In the genomic region with DNA sequence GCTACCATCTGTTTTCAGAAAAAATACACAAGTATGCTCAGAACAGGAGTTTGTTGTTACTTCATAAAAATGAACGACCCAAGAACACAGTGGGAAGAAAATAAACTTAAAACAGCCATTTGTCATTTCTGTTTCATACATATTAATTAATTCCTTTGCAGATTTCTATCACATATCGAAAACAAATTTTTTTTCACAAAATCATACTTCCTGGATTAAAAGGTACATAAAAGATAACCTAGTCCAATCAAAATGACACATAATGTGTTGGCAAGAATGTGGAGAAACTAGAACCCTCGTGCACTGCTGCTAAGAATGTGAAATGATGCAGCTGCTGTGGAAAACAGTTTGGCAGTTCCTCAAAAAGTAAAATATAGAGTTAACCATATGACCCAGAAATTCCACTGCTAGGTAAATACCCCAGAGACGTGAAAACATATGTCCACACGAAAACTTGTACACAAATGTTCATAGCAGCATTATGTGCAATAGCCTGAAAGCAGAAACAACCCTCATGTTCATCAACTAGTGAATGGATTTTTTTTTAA, we compare ENCODE assay signal across 13 cellular contexts. TPM values are rescaled to one million over a fixed set of nuclear protein-coding genes. Genes with fewer than 3 reads are reported as not detected.
DNase-seq lines count a peak whose midpoint lies in the region; ATAC-seq and TF ChIP-seq lines count a peak whose summit lies in the region.
"Had no signal": no experiment of that assay in that cellular context is flagged by ENCODE, and none has a peak within 500 bp of the region (broad histone marks: within the 10 kb centered on the region; RNA-seq: fewer than 3 reads in every experiment).

No MANE protein-coding gene starts in this region.

- no peak for TF ChIP-seq EP300 in stomach (IDR thresholded peaks at IDR 0.05)

- H3K36me3 Mint-ChIP-seq in HFFc6 (ENCODE audit: low read depth) = peaks cover 6% of the 10 kb centered on the region; the same call in 1 of the 2 replicates
- H3K36me3 Mint-ChIP-seq in activated CD8-positive, alpha-beta memory T cell treated with anti-CD3 and anti-CD28 coated beads, Interleukin-2, amount 10 ng/mL, durations not matched to agents 7 days and 5 days = no peaks in the 10 kb centered on the region

- H3K27me3 ChIP-seq in stomach = no peaks in the 10 kb centered on the region
- H3K27me3 ChIP-seq in Peyer's patch = no peaks in the 10 kb centered on the region
- H3K27me3 ChIP-seq: testis had no signal

- H3K4me3 ChIP-seq in fibroblast of pulmonary artery (replicated peaks; ENCODE audit: low read depth, low read length) = no peak overlapping the region
- no peak overlapping the region for H3K4me3 ChIP-seq in stomach
- no peak overlapping the region for H3K4me3 ChIP-seq in Peyer's patch
- H3K4me3 ChIP-seq: mucosa of descending colon, testis had no signal

- H3K4me1 Mint-ChIP-seq in HFFc6 (ENCODE audit: low read depth) = peaks cover 92% of the 10 kb centered on the region
- H3K4me1 Mint-ChIP-seq in activated CD8-positive, alpha-beta memory T cell treated with anti-CD3 and anti-CD28 coated beads, Interleukin-2, amount 10 ng/mL, durations not matched to agents 7 days and 5 days = no peaks in the 10 kb centered on the region

- H3K9me3 Mint-ChIP-seq in HFFc6 = no peaks in the 10 kb centered on the region
- no peaks in the 10 kb centered on the region for H3K9me3 Mint-ChIP-seq in activated CD8-positive, alpha-beta memory T cell treated with anti-CD3 and anti-CD28 coated beads, Interleukin-2, amount 10 ng/mL, durations not matched to agents 7 days and 5 days (ENCODE audit: low read depth)

- DNase-seq in HFFc6 (no peak), fibroblast of pulmonary artery (ENCODE audit: low read depth) (peak; percentile 84), stomach (no peak), Peyer's patch (no peak), DMS53 (lab: John Stamatoyannopoulos, UW) (no peak)
- no peak for DNase-seq in activated CD8-positive, alpha-beta memory T cell treated with anti-CD3 and anti-CD28 coated beads, Interleukin-2, amount 10 ng/mL, durations not matched to agents 7 days and 5 days
- DNase-seq in activated CD4-positive, alpha-beta T cell treated with anti-CD3 and anti-CD28 coated beads for 48 hours = no peak
- DNase-seq: effector memory CD8-positive, alpha-beta T cell; mucosa of descending colon; right cardiac atrium; RPMI8226; testis had no signal

- H3K4me3 Mint-ChIP-seq in HFFc6 = peak overlapping the region; percentile 61; the same call in 1 of the 2 replicates
- H3K4me3 Mint-ChIP-seq in activated CD8-positive, alpha-beta memory T cell treated with anti-CD3 and anti-CD28 coated beads, Interleukin-2, amount 10 ng/mL, durations not matched to agents 7 days and 5 days = no peak overlapping the region
- H3K4me3 Mint-ChIP-seq: effector memory CD8-positive, alpha-beta T cell had no signal

- no peak for TF ChIP-seq CTCF in HFFc6 (IDR thresholded peaks at IDR 0.05)
- TF ChIP-seq CTCF in fibroblast of pulmonary artery (IDR thresholded peaks at IDR 0.05; ENCODE audit: low read length, missing control alignments) = no peak
- no peak for TF ChIP-seq CTCF in stomach (IDR thresholded peaks at IDR 0.05)
- TF ChIP-seq CTCF in Peyer's patch (IDR thresholded peaks at IDR 0.05) = no peak

- H3K4me1 ChIP-seq in stomach = peaks cover 61 to 81% (median 70%) of the 10 kb centered on the region in 4 donors
- peaks cover 0 to 45% (median 1%) of the 10 kb centered on the region in 4 donors for H3K4me1 ChIP-seq in Peyer's patch

- H3K27ac Mint-ChIP-seq in HFFc6 = peak overlapping the region; percentile 74
- no peak overlapping the region for H3K27ac Mint-ChIP-seq in activated CD8-positive, alpha-beta memory T cell treated with anti-CD3 and anti-CD28 coated beads, Interleukin-2, amount 10 ng/mL, durations not matched to agents 7 days and 5 days
- H3K27ac Mint-ChIP-seq: effector memory CD8-positive, alpha-beta T cell had no signal

- H3K27ac ChIP-seq in stomach (peak overlapping the region in 4 of 5 donors; percentile 29 to 83 (median 50)), Peyer's patch (no peak overlapping the region)

- H3K9me3 ChIP-seq in stomach = no peaks in the 10 kb centered on the region
- no peaks in the 10 kb centered on the region for H3K9me3 ChIP-seq in Peyer's patch
- H3K9me3 ChIP-seq: mucosa of descending colon, testis had no signal

- peaks cover 3% of the 10 kb centered on the region; the same call in 1 of the 2 replicates for H3K27me3 Mint-ChIP-seq in HFFc6 (ENCODE audit: insufficient read depth)
- no peaks in the 10 kb centered on the region for H3K27me3 Mint-ChIP-seq in activated CD8-positive, alpha-beta memory T cell treated with anti-CD3 and anti-CD28 coated beads, Interleukin-2, amount 10 ng/mL, durations not matched to agents 7 days and 5 days
- H3K27me3 Mint-ChIP-seq: effector memory CD8-positive, alpha-beta T cell had no signal

- TF ChIP-seq POLR2A in stomach (IDR thresholded peaks at IDR 0.05) (no peak), Peyer's patch (IDR thresholded peaks at IDR 0.05) (no peak)

- 12 to 33% (median 20%) methylated on average over 5 of the region's 5 CpGs for WGBS in stomach, 5 donors

- intact Hi-C loops in stomach (cut with DNase I; ENCODE audit: low total_unique reads) = no loop called here

- no peaks in the 10 kb centered on the region for H3K36me3 ChIP-seq in stomach
- H3K36me3 ChIP-seq in Peyer's patch = no peaks in the 10 kb centered on the region

- CTCF ChIA-PET in activated CD8-positive, alpha-beta memory T cell treated with anti-CD3 and anti-CD28 coated beads, Interleukin-2, amount 10 ng/mL, durations not matched to agents 7 days and 5 days (lab: Charles Lee) = no interaction called here

- 0 out of 3 replicates have a peak, but pooled peaks have one; percentile 3 for ATAC-seq in SK-N-SH treated with all-trans-retinoic acid at 6 μM for 48 hours
- ATAC-seq in activated CD8-positive, alpha-beta memory T cell treated with anti-CD3 and anti-CD28 coated beads, Interleukin-2, amount 10 ng/mL, durations not matched to agents 7 days and 5 days = no peak
- ATAC-seq: effector memory CD8-positive, alpha-beta T cell; right cardiac atrium had no signal

TF ChIP-seq in SK-N-SH treated with all-trans-retinoic acid at 6 μM for 48 hours, 23 proteins besides CTCF, POLR2A, EP300 and RAD21:
- no peak for TF ChIP-seq OSR1 (CRISPR knock-in tag; IDR thresholded peaks at IDR 0.05)
- TF ChIP-seq ZFP30 (CRISPR knock-in tag; IDR thresholded peaks at IDR 0.05) = no peak
- TF ChIP-seq, protein P1, sequence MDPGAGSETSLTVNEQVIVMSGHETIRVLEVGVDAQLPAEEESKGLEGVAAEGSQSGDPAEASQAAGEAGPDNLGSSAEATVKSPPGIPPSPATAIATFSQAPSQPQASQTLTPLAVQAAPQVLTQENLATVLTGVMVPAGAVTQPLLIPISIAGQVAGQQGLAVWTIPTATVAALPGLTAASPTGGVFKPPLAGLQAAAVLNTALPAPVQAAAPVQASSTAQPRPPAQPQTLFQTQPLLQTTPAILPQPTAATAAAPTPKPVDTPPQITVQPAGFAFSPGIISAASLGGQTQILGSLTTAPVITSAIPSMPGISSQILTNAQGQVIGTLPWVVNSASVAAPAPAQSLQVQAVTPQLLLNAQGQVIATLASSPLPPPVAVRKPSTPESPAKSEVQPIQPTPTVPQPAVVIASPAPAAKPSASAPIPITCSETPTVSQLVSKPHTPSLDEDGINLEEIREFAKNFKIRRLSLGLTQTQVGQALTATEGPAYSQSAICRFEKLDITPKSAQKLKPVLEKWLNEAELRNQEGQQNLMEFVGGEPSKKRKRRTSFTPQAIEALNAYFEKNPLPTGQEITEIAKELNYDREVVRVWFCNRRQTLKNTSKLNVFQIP (CRISPR knock-in tag; IDR thresholded peaks at IDR 0.05; ENCODE audit: borderline replicate concordance, low read depth) = no peak
- TF ChIP-seq ARNTL (CRISPR knock-in tag; IDR thresholded peaks at IDR 0.05; ENCODE audit: borderline replicate concordance, low read depth) = no peak
- TF ChIP-seq ESRRG (CRISPR knock-in tag; IDR thresholded peaks at IDR 0.05) = no peak
- no peak for TF ChIP-seq ISL1 (CRISPR knock-in tag; IDR thresholded peaks at IDR 0.05)
- TF ChIP-seq, protein P2, sequence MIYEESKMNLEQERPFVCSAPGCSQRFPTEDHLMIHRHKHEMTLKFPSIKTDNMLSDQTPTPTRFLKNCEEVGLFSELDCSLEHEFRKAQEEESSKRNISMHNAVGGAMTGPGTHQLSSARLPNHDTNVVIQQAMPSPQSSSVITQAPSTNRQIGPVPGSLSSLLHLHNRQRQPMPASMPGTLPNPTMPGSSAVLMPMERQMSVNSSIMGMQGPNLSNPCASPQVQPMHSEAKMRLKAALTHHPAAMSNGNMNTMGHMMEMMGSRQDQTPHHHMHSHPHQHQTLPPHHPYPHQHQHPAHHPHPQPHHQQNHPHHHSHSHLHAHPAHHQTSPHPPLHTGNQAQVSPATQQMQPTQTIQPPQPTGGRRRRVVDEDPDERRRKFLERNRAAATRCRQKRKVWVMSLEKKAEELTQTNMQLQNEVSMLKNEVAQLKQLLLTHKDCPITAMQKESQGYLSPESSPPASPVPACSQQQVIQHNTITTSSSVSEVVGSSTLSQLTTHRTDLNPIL (CRISPR knock-in tag; IDR thresholded peaks at IDR 0.05; ENCODE audit: low read depth) = no peak
- no peak for TF ChIP-seq BACH2 (CRISPR knock-in tag; IDR thresholded peaks at IDR 0.05; ENCODE audit: borderline replicate concordance)
- TF ChIP-seq SNAI2 (CRISPR knock-in tag; IDR thresholded peaks at IDR 0.05) = no peak
- TF ChIP-seq PPARA (CRISPR knock-in tag; IDR thresholded peaks at IDR 0.05; ENCODE audit: borderline replicate concordance) = no peak

RNA-seq across cellular contexts. Expression of a gene that starts 46.0 kb away (rescaled TPM):
- 100 to 1,000 TPM in 5 of 6 experiments, 10 to 100 TPM in 1; 99.4 to 142 (median 129) TPM for total RNA-seq in HFFc6 (2021; fragmentation: NEBNext Ultra II Directional; extraction: Animal tissue kit (Norgen Biotek cat#: 25700))
- total RNA-seq in stomach = 100 to 1,000 TPM in 3 of 5 donors, 10 to 100 TPM in 2; 53.8 to 233 (median 129) TPM
- polyA plus RNA-seq in stomach = 10 to 100 TPM in 2 of 3 donors, 1 to 10 TPM in 1; 6.8 to 18.1 (median 13.7) TPM
- not detected for total RNA-seq in activated CD8-positive, alpha-beta memory T cell treated with anti-CD3 and anti-CD28 coated beads, Interleukin-2, amount 10 ng/mL, durations not matched to agents 7 days and 5 days
- total RNA-seq in Peyer's patch = 100 to 1,000 TPM in 1 of 4 donors, 10 to 100 TPM in 3; 34.7 to 122 (median 71.2) TPM

Comparison
In these comparisons a context has a peak if more than half of its experiments do, and no peak if none do; other contexts are left out.
1. H3K27ac ChIP-seq: peak in stomach (4 of 5); none in Peyer's patch (0 of 4).
2. RNA of a gene that starts 46.0 kb away (total RNA-seq): 99.4 to 142 TPM in HFFc6, 53.8 to 233 TPM in stomach and 34.7 to 122 TPM in Peyer's patch; not detected in activated CD8-positive, alpha-beta memory T cell treated with anti-CD3 and anti-CD28 coated beads, Interleukin-2, amount 10 ng/mL, durations not matched to agents 7 days and 5 days; every median in the first group is over 10 times any median in the second.